In the genomic region with DNA sequence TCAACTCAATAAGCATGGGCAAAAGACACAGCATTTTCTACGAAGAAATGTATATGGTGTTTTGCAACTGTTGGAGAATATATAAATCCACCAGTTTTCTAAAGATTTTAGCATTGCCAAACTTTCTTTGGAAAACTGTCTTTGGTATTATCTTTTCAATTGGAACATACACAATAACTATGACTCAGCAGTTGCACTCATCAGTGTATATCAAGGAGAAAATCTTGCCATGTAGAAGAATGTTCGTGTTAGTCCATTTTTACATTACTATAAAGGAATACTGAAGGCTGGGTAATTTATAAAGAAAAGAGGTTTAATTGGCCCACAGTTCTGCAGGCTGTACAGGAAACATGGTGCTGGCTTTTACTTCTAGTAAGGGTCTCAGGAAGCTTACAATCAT, we compare ENCODE assay signal across 21 cellular contexts. TPM values are rescaled to one million over a fixed set of nuclear protein-coding genes. Genes with fewer than 3 reads are reported as not detected.
DNase-seq lines count a peak whose midpoint lies in the region; ATAC-seq and TF ChIP-seq lines count a peak whose summit lies in the region.
"Had no signal": no experiment of that assay in that cellular context is flagged by ENCODE, and none has a peak within 500 bp of the region (broad histone marks: within the 10 kb centered on the region; RNA-seq: fewer than 3 reads in every experiment).

No MANE protein-coding gene starts in this region.

- H3K27me3 ChIP-seq in gastrocnemius medialis: no peaks in the 10 kb centered on the region
- H3K27me3 ChIP-seq: SJSA1, upper lobe of right lung had no signal

- H3K4me3 ChIP-seq in epithelial cell of esophagus (ENCODE audit: low read length): no peak overlapping the region
- H3K4me3 ChIP-seq in gastrocnemius medialis: no peak overlapping the region
- H3K4me3 ChIP-seq: SJSA1, upper lobe of right lung had no signal

- in situ Hi-C loops in gastrocnemius medialis (cut with MboI; ENCODE audit: low sequenced_read_pairs in 4 of 4): no loop called here

- intact Hi-C loops in gastrocnemius medialis (cut with DNase I; ENCODE audit: low total_unique reads): loop anchor here (5.0 kb wide), 1 partner anchor 34 kb away; no protein-coding TSS in a partner anchor

- ATAC-seq in gastrocnemius medialis (no peak), HG03045 (IDR thresholded peaks at IDR 0.05; ENCODE audit: unreplicated experiment) (no peak), HG02571 (IDR thresholded peaks at IDR 0.05; ENCODE audit: unreplicated experiment) (no peak)
- no peak for ATAC-seq in stimulated activated naive CD8-positive, alpha-beta T cell treated with anti-CD3 and anti-CD28 coated beads, Interleukin-15, amount 100 ng/mL, for 72 hours
- ATAC-seq: left lobe of liver, upper lobe of right lung had no signal

- H3K4me1 Mint-ChIP-seq in stimulated activated naive CD8-positive, alpha-beta T cell treated with anti-CD3 and anti-CD28 coated beads, Interleukin-15, amount 100 ng/mL, for 72 hours: no peaks in the 10 kb centered on the region
- H3K4me1 Mint-ChIP-seq: activated naive CD8-positive, alpha-beta T cell treated with anti-CD3 and anti-CD28 coated beads, Interleukin-2, amount 10 ng/mL, durations not matched to agents 7 days and 5 days; B cell had no signal

- no peaks in the 10 kb centered on the region for H3K9me3 Mint-ChIP-seq in stimulated activated naive CD8-positive, alpha-beta T cell treated with anti-CD3 and anti-CD28 coated beads, Interleukin-15, amount 100 ng/mL, for 72 hours
- H3K9me3 Mint-ChIP-seq: activated naive CD8-positive, alpha-beta T cell treated with anti-CD3 and anti-CD28 coated beads, Interleukin-2, amount 10 ng/mL, durations not matched to agents 7 days and 5 days; stimulated activated naive CD8-positive, alpha-beta T cell treated with anti-CD3 and anti-CD28 coated beads, Interleukin-15, Interleukin-2, amounts not matched to agents 100 ng/mL and 50 ng/mL, for 24 hours had no signal

- peak overlapping the region; percentile 38 to 52 (median 48) for H3K27ac ChIP-seq in gastrocnemius medialis
- H3K27ac ChIP-seq: SJSA1, upper lobe of right lung had no signal

- H3K4me3 Mint-ChIP-seq in stimulated activated naive CD8-positive, alpha-beta T cell treated with anti-CD3 and anti-CD28 coated beads, Interleukin-15, amount 100 ng/mL, for 72 hours: no peak overlapping the region
- H3K4me3 Mint-ChIP-seq: activated naive CD8-positive, alpha-beta T cell treated with anti-CD3 and anti-CD28 coated beads, Interleukin-2, amount 10 ng/mL, durations not matched to agents 7 days and 5 days; B cell; stimulated activated naive CD8-positive, alpha-beta T cell treated with anti-CD3 and anti-CD28 coated beads, Interleukin-15, Interleukin-2, amounts not matched to agents 100 ng/mL and 50 ng/mL, for 24 hours had no signal

- no peak for TF ChIP-seq POLR2A in gastrocnemius medialis (IDR thresholded peaks at IDR 0.05)

- H3K9me3 ChIP-seq in gastrocnemius medialis: no peaks in the 10 kb centered on the region
- H3K9me3 ChIP-seq: Caco-2, SJSA1, upper lobe of right lung had no signal

- peaks cover 16 to 36% of the 10 kb centered on the region in 2 donors for H3K4me1 ChIP-seq in gastrocnemius medialis
- H3K4me1 ChIP-seq: upper lobe of right lung had no signal

- TF ChIP-seq CTCF in epithelial cell of esophagus (IDR thresholded peaks at IDR 0.05; ENCODE audit: insufficient read depth, low read depth, low read length, missing control alignments): no peak
- TF ChIP-seq CTCF in gastrocnemius medialis (IDR thresholded peaks at IDR 0.05 in 4 of 5, conservative IDR thresholded peaks at IDR 0.05 in 1 of 5): no peak

- no peak overlapping the region for H3K27ac Mint-ChIP-seq in stimulated activated naive CD8-positive, alpha-beta T cell treated with anti-CD3 and anti-CD28 coated beads, Interleukin-15, amount 100 ng/mL, for 72 hours
- H3K27ac Mint-ChIP-seq: activated naive CD8-positive, alpha-beta T cell treated with anti-CD3 and anti-CD28 coated beads, Interleukin-2, amount 10 ng/mL, durations not matched to agents 7 days and 5 days; B cell; stimulated activated naive CD8-positive, alpha-beta T cell treated with anti-CD3 and anti-CD28 coated beads, Interleukin-15, Interleukin-2, amounts not matched to agents 100 ng/mL and 50 ng/mL, for 24 hours had no signal

- no peaks in the 10 kb centered on the region for H3K27me3 Mint-ChIP-seq in stimulated activated naive CD8-positive, alpha-beta T cell treated with anti-CD3 and anti-CD28 coated beads, Interleukin-15, amount 100 ng/mL, for 72 hours
- H3K27me3 Mint-ChIP-seq: activated naive CD8-positive, alpha-beta T cell treated with anti-CD3 and anti-CD28 coated beads, Interleukin-2, amount 10 ng/mL, durations not matched to agents 7 days and 5 days; stimulated activated naive CD8-positive, alpha-beta T cell treated with anti-CD3 and anti-CD28 coated beads, Interleukin-15, Interleukin-2, amounts not matched to agents 100 ng/mL and 50 ng/mL, for 24 hours had no signal

- DNase-seq in DMS53 treated with DMSO at 0.1 percent for 48 hours (lab: John Stamatoyannopoulos, UW; ENCODE audit: unreplicated experiment): peak; percentile 55
- peak; percentile 20 for DNase-seq in RPMI7951 (ENCODE audit: low read depth)
- DNase-seq in epithelial cell of esophagus (ENCODE audit: low read depth): peak; percentile 38
- no peak for DNase-seq in gastrocnemius medialis
- DNase-seq in stimulated activated naive CD8-positive, alpha-beta T cell treated with anti-CD3 and anti-CD28 coated beads, Interleukin-15, amount 100 ng/mL, for 72 hours: no peak
- DNase-seq in AG08395 (ENCODE audit: low spot score): no peak
- DNase-seq: activated naive CD8-positive, alpha-beta T cell treated with anti-CD3 and anti-CD28 coated beads, Interleukin-2, amount 10 ng/mL, durations not matched to agents 7 days and 5 days; Caco-2; caudate nucleus; effector CD8-positive, alpha-beta T cell; GF-D8; NCI-H1417; NCI-H69; upper lobe of right lung had no signal

- H3K36me3 ChIP-seq in gastrocnemius medialis: no peaks in the 10 kb centered on the region
- H3K36me3 ChIP-seq: SJSA1, upper lobe of right lung had no signal

RNA-seq across cellular contexts. Expression of a gene that starts 41.1 kb away (rescaled TPM):
- 0.84 and 0.88 TPM in 2 replicates for total RNA-seq in RPMI7951 (2014; rRNA removed; shearing (Covaris generic))
- 10 to 100 TPM; 24.6 to 78.6 (median 70.9) TPM for total RNA-seq in gastrocnemius medialis
- total RNA-seq: activated naive CD8-positive, alpha-beta T cell treated with anti-CD3 and anti-CD28 coated beads, Interleukin-2, amount 10 ng/mL, durations not matched to agents 7 days and 5 days; B cell; HT-29 had no signal

Comparison
In these comparisons a context has a peak if more than half of its experiments do, and no peak if none do; other contexts are left out.
1. DNase-seq: peak in DMS53 treated with DMSO at 0.1 percent for 48 hours (single experiment), RPMI7951 (single experiment) and epithelial cell of esophagus (single experiment); none in gastrocnemius medialis (0 of 2), stimulated activated naive CD8-positive, alpha-beta T cell treated with anti-CD3 and anti-CD28 coated beads, Interleukin-15, amount 100 ng/mL, for 72 hours (0 of 2) and AG08395 (single experiment).
2. RNA of a gene that starts 41.1 kb away (total RNA-seq): 24.6 to 78.6 TPM in gastrocnemius medialis; 0.84 to 0.88 TPM in RPMI7951; every median in the first group is over 10 times any median in the second.